Comparison of ENCODE assay signal across 8 cellular contexts in the genomic region with DNA sequence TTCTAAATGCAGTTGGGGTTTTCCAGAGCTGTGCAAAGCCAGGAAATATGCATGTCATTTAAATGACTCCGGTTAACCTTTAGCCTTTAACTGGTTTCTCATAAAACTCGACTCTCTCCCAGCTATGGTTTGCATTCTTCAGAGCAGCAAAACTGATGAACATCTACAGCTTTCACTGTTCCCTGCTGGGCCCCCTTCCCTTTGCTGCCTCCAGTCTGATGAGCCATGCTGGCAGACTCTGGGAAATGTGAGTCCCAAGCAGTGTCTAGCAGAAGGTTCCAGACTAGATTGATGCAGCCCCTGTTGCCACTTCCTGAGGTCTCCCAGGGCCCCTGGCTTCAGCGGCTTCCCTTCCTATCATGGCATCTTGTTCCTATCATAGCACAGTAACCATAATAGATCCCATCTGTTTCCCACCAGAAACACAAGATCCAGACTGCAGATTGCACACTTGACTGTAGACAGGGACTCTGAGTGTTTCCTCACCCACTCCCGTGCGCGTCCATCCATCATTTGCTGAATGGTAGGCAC.
DNase-seq lines count a peak whose midpoint lies in the region; ATAC-seq and TF ChIP-seq lines count a peak whose summit lies in the region.

No MANE protein-coding gene starts in this region.

- peak overlapping the region in 1 of 2 experiments; percentile 94 for H3K14ac ChIP-seq in mesenchymal stem cell (ENCODE audit: low read length in 2 of 2)

- DNase-seq in AG09309 (ENCODE audit: low read depth) (peak; percentile 90), H4 (ENCODE audit: low spot score) (peak; percentile 48), mesenchymal stem cell (peak; percentile 97), NCI-H2029 (lab: John Stamatoyannopoulos, UW) (no peak)

- no peak overlapping the region for H2AFZ ChIP-seq in mesenchymal stem cell (ENCODE audit: low read depth, low read length)

- no peak overlapping the region for H2BK15ac ChIP-seq in mesenchymal stem cell (ENCODE audit: low read depth, poor library complexity, severe bottlenecking)

- peak overlapping the region; percentile 20 for H3K9ac ChIP-seq in mesenchymal stem cell (ENCODE audit: low read length)

- H3K27me3 ChIP-seq in mesenchymal stem cell (ENCODE audit: control insufficient read depth in 1 of 2, insufficient read depth in 1 of 2, low read length in 2 of 2) = no peaks in the 10 kb centered on the region

- peaks cover 22% of the 10 kb centered on the region for H3K79me1 ChIP-seq in mesenchymal stem cell (replicated peaks; ENCODE audit: low read length, poor library complexity, severe bottlenecking)

- no peak overlapping the region for H3K23ac ChIP-seq in mesenchymal stem cell (ENCODE audit: low read length in 2 of 2)

- H3K18ac ChIP-seq in mesenchymal stem cell (ENCODE audit: low read depth in 1 of 2, low read length in 2 of 2) = peak overlapping the region; percentile 47 to 98

- no peak overlapping the region for H3K4me2 ChIP-seq in mesenchymal stem cell (ENCODE audit: low read length, poor library complexity, severe bottlenecking)

- H3K4me3 Mint-ChIP-seq in activated naive CD8-positive, alpha-beta T cell = peak overlapping the region; percentile 70

- H3K9me3 Mint-ChIP-seq in activated naive CD8-positive, alpha-beta T cell (ENCODE audit: low read depth) = no peaks in the 10 kb centered on the region

- H3K4me1 ChIP-seq in mesenchymal stem cell (ENCODE audit: control insufficient read depth, insufficient read depth, low read depth, low read length) = peaks cover 56% of the 10 kb centered on the region

- no peaks in the 10 kb centered on the region for H3K9me3 ChIP-seq in mesenchymal stem cell (ENCODE audit: control insufficient read depth, low read length)

- peak overlapping the region; percentile 82 for H2AK5ac ChIP-seq in mesenchymal stem cell (ENCODE audit: low read length, severe bottlenecking)

- H3K27me3 Mint-ChIP-seq in activated naive CD8-positive, alpha-beta T cell = no peaks in the 10 kb centered on the region

- peak overlapping the region; percentile 27 to 99 for H3K4ac ChIP-seq in mesenchymal stem cell (ENCODE audit: low read depth in 1 of 2, low read length in 2 of 2)

- no peak overlapping the region for H2BK120ac ChIP-seq in mesenchymal stem cell (ENCODE audit: low read depth, low read length)

- H3K4me1 Mint-ChIP-seq in activated naive CD8-positive, alpha-beta T cell (ENCODE audit: low read depth) = peaks cover 67% of the 10 kb centered on the region

- 10% methylated on average over 6 of the region's 6 CpGs for WGBS in mesenchymal stem cell

- peak overlapping the region; percentile 89 for H3K27ac Mint-ChIP-seq in activated naive CD8-positive, alpha-beta T cell

- H3K27ac ChIP-seq in mesenchymal stem cell (ENCODE audit: low read length, poor library complexity, severe bottlenecking) = peak overlapping the region; percentile 89

- peak overlapping the region; percentile 95 to 99 for H2BK12ac ChIP-seq in mesenchymal stem cell (ENCODE audit: low read length in 2 of 2)

- no peak for TF ChIP-seq CTCF in AG09309 (IDR thresholded peaks at IDR 0.05; ENCODE audit: control insufficient read depth, insufficient read depth, low read depth, low read length, missing control alignments)

- H4K8ac ChIP-seq in mesenchymal stem cell (ENCODE audit: low read length) = peak overlapping the region; percentile 5

- H3K36me3 ChIP-seq in mesenchymal stem cell (ENCODE audit: control insufficient read depth in 1 of 2, insufficient read depth in 2 of 2, low read depth in 1 of 2, low read length in 2 of 2) = peaks cover 3 to 34% of the 10 kb centered on the region in 2 experiments

- ATAC-seq in HG03439 (IDR thresholded peaks at IDR 0.05; ENCODE audit: unreplicated experiment) (no peak), GM21447 (IDR thresholded peaks at IDR 0.05; ENCODE audit: unreplicated experiment) (no peak), GM21360 (IDR thresholded peaks at IDR 0.05; ENCODE audit: unreplicated experiment) (no peak)

- no peak overlapping the region for H3K4me3 ChIP-seq in AG09309 (ENCODE audit: control insufficient read depth, low read depth, low read length)
- H3K4me3 ChIP-seq in mesenchymal stem cell (ENCODE audit: insufficient read depth in 1 of 2, low read depth in 1 of 2, low read length in 2 of 2) = peak overlapping the region in 1 of 2 experiments; percentile 7

- peak overlapping the region; percentile 97 for H4K91ac ChIP-seq in mesenchymal stem cell (ENCODE audit: low read length)

- H3K36me3 Mint-ChIP-seq in activated naive CD8-positive, alpha-beta T cell = peaks cover 2% of the 10 kb centered on the region

- peak overlapping the region; percentile 92 for H2BK5ac ChIP-seq in mesenchymal stem cell (ENCODE audit: low read depth, low read length, poor library complexity, severe bottlenecking)
